Comparison of ENCODE assay signal across 15 cellular contexts in genomic region chr7:107865956-107866775, GRCh38. TPM values are rescaled to one million over a fixed set of nuclear protein-coding genes. Genes with fewer than 3 reads are reported as not detected.
DNase-seq lines count a peak whose midpoint lies in the region; ATAC-seq and TF ChIP-seq lines count a peak whose summit lies in the region.
"Had no signal": no experiment of that assay in that cellular context is flagged by ENCODE, and none has a peak within 500 bp of the region (broad histone marks: within the 10 kb centered on the region; RNA-seq: fewer than 3 reads in every experiment).

No MANE protein-coding gene starts in this region.

- H3K9me3 Mint-ChIP-seq in activated naive CD4-positive, alpha-beta T cell treated with anti-CD3 and anti-CD28 coated beads, Interleukin-2, amount 10 ng/mL, durations not matched to agents 7 days and 5 days = no peaks in the 10 kb centered on the region
- no peaks in the 10 kb centered on the region for H3K9me3 Mint-ChIP-seq in stimulated activated effector memory CD8-positive, alpha-beta T cell treated with anti-CD3 and anti-CD28 coated beads, Interleukin-12 subunit alpha, Interleukin-12 subunit beta, amount 100 ng/mL, for 72 hours
- H3K9me3 Mint-ChIP-seq: H9; stimulated activated naive B cell treated with anti-CD40 and anti-IgM and Interleukin-4, amounts not matched to agents 10 μg/mL and 1 μg/mL and 100 μg/mL, for 72 hours had no signal

- TF ChIP-seq POLR2A in esophagus squamous epithelium (IDR thresholded peaks at IDR 0.05) = no peak

- CTCF ChIA-PET in activated naive CD4-positive, alpha-beta T cell treated with anti-CD3 and anti-CD28 coated beads, Interleukin-2, amount 10 ng/mL, durations not matched to agents 7 days and 5 days (lab: Charles Lee) = interaction anchor here (1.6 kb wide), 1 partner anchor 13 kb away, joined by 3 read pairs; no protein-coding TSS in a partner anchor

- H3K9me3 ChIP-seq in RWPE2 (ENCODE audit: severe bottlenecking) (no peaks in the 10 kb centered on the region), esophagus squamous epithelium (no peaks in the 10 kb centered on the region)
- H3K9me3 ChIP-seq: uterus had no signal

- peak overlapping the region; percentile 2 for H3K27ac Mint-ChIP-seq in activated naive CD4-positive, alpha-beta T cell treated with anti-CD3 and anti-CD28 coated beads, Interleukin-2, amount 10 ng/mL, durations not matched to agents 7 days and 5 days
- H3K27ac Mint-ChIP-seq in stimulated activated effector memory CD8-positive, alpha-beta T cell treated with anti-CD3 and anti-CD28 coated beads, Interleukin-12 subunit alpha, Interleukin-12 subunit beta, amount 100 ng/mL, for 72 hours = peak overlapping the region; percentile 95
- H3K27ac Mint-ChIP-seq: H9; stimulated activated naive B cell treated with anti-CD40 and anti-IgM and Interleukin-4, amounts not matched to agents 10 μg/mL and 1 μg/mL and 100 μg/mL, for 72 hours had no signal

- peaks cover 19% of the 10 kb centered on the region for H3K4me1 Mint-ChIP-seq in activated naive CD4-positive, alpha-beta T cell treated with anti-CD3 and anti-CD28 coated beads, Interleukin-2, amount 10 ng/mL, durations not matched to agents 7 days and 5 days
- H3K4me1 Mint-ChIP-seq in stimulated activated effector memory CD8-positive, alpha-beta T cell treated with anti-CD3 and anti-CD28 coated beads, Interleukin-12 subunit alpha, Interleukin-12 subunit beta, amount 100 ng/mL, for 72 hours = peaks cover 42% of the 10 kb centered on the region
- H3K4me1 Mint-ChIP-seq: H9; stimulated activated naive B cell treated with anti-CD40 and anti-IgM and Interleukin-4, amounts not matched to agents 10 μg/mL and 1 μg/mL and 100 μg/mL, for 72 hours had no signal

- H3K4me1 ChIP-seq in RWPE2 (ENCODE audit: insufficient read depth, poor library complexity, severe bottlenecking) (peaks cover 12% of the 10 kb centered on the region), esophagus squamous epithelium (no peaks in the 10 kb centered on the region)
- H3K4me1 ChIP-seq: uterus had no signal

- no peaks in the 10 kb centered on the region for H3K36me3 Mint-ChIP-seq in activated naive CD4-positive, alpha-beta T cell treated with anti-CD3 and anti-CD28 coated beads, Interleukin-2, amount 10 ng/mL, durations not matched to agents 7 days and 5 days
- peaks cover 7% of the 10 kb centered on the region for H3K36me3 Mint-ChIP-seq in stimulated activated effector memory CD8-positive, alpha-beta T cell treated with anti-CD3 and anti-CD28 coated beads, Interleukin-12 subunit alpha, Interleukin-12 subunit beta, amount 100 ng/mL, for 72 hours
- H3K36me3 Mint-ChIP-seq: stimulated activated naive B cell treated with anti-CD40 and anti-IgM and Interleukin-4, amounts not matched to agents 10 μg/mL and 1 μg/mL and 100 μg/mL, for 72 hours had no signal

- intact Hi-C loops in esophagus squamous epithelium (cut with DNase I) = loop anchor here (10.0 kb wide), 1 partner anchor 401 kb away; no protein-coding TSS in a partner anchor

- H3K27me3 ChIP-seq in RWPE2 (ENCODE audit: insufficient read depth, poor library complexity, severe bottlenecking) (no peaks in the 10 kb centered on the region), esophagus squamous epithelium (peaks cover 0 to 12% (median 0%) of the 10 kb centered on the region in 4 donors)
- H3K27me3 ChIP-seq: uterus had no signal

- H3K36me3 ChIP-seq in RWPE2 (ENCODE audit: low read depth) = no peaks in the 10 kb centered on the region
- H3K36me3 ChIP-seq in esophagus squamous epithelium = no peaks in the 10 kb centered on the region
- H3K36me3 ChIP-seq: uterus had no signal

- no peak overlapping the region for H3K4me3 ChIP-seq in RWPE2 (ENCODE audit: severe bottlenecking)
- no peak overlapping the region for H3K4me3 ChIP-seq in esophagus squamous epithelium
- H3K4me3 ChIP-seq: hepatocyte, uterus had no signal

- peaks cover 23% of the 10 kb centered on the region for H3K27me3 Mint-ChIP-seq in activated naive CD4-positive, alpha-beta T cell treated with anti-CD3 and anti-CD28 coated beads, Interleukin-2, amount 10 ng/mL, durations not matched to agents 7 days and 5 days

- ATAC-seq in RWPE2 (ENCODE audit: low read depth) = peak; percentile 67
- ATAC-seq in stimulated activated effector memory CD8-positive, alpha-beta T cell treated with anti-CD3 and anti-CD28 coated beads, Interleukin-12 subunit alpha, Interleukin-12 subunit beta, amount 100 ng/mL, for 72 hours = peak; percentile 90
- ATAC-seq: left colon; stimulated activated naive B cell treated with anti-CD40 and anti-IgM and Interleukin-4, amounts not matched to agents 10 μg/mL and 1 μg/mL and 100 μg/mL, for 72 hours had no signal

- no peak for TF ChIP-seq CTCF in RWPE2 (IDR thresholded peaks at IDR 0.05; ENCODE audit: poor library complexity, severe bottlenecking)
- TF ChIP-seq CTCF in esophagus squamous epithelium (IDR thresholded peaks at IDR 0.05) = no peak

- no peak for DNase-seq in activated naive CD4-positive, alpha-beta T cell treated with anti-CD3 and anti-CD28 coated beads, Interleukin-2, amount 10 ng/mL, durations not matched to agents 7 days and 5 days
- no peak for DNase-seq in activated naive CD4-positive, alpha-beta T cell treated with Interleukin-2 at 50 U/mL for 16 hours
- DNase-seq in RWPE2 (ENCODE audit: low spot score) = no peak
- peak; percentile 13 for DNase-seq in astrocyte of the hippocampus (ENCODE audit: low read depth, low spot score)
- no peak for DNase-seq in stimulated activated effector memory CD8-positive, alpha-beta T cell treated with anti-CD3 and anti-CD28 coated beads, Interleukin-12 subunit alpha, Interleukin-12 subunit beta, amount 100 ng/mL, for 72 hours (ENCODE audit: low spot score in 2 of 2)
- DNase-seq in COLO829 (ENCODE audit: low spot score) = no peak
- DNase-seq in esophagus squamous epithelium (lab: John Stamatoyannopoulos, UW) = no peak
- DNase-seq in SW480 (ENCODE audit: low spot score) = no peak
- DNase-seq: H9; left colon; NCI-H1694; NCI-H446 treated with DMSO at 0.1 percent for 48 hours; stimulated activated naive B cell treated with anti-CD40 and anti-IgM and Interleukin-4, amounts not matched to agents 10 μg/mL and 1 μg/mL and 100 μg/mL, for 72 hours; uterus had no signal

- no peak overlapping the region for H3K4me3 Mint-ChIP-seq in activated naive CD4-positive, alpha-beta T cell treated with anti-CD3 and anti-CD28 coated beads, Interleukin-2, amount 10 ng/mL, durations not matched to agents 7 days and 5 days
- H3K4me3 Mint-ChIP-seq in stimulated activated effector memory CD8-positive, alpha-beta T cell treated with anti-CD3 and anti-CD28 coated beads, Interleukin-12 subunit alpha, Interleukin-12 subunit beta, amount 100 ng/mL, for 72 hours = peak overlapping the region; percentile 30
- H3K4me3 Mint-ChIP-seq: H9; stimulated activated naive B cell treated with anti-CD40 and anti-IgM and Interleukin-4, amounts not matched to agents 10 μg/mL and 1 μg/mL and 100 μg/mL, for 72 hours had no signal

- H3K27ac ChIP-seq in RWPE2 (ENCODE audit: poor library complexity, severe bottlenecking) (no peak overlapping the region), esophagus squamous epithelium (no peak overlapping the region)
- H3K27ac ChIP-seq: hepatocyte, uterus had no signal

- WGBS in esophagus squamous epithelium, 2 donors = 70 to 94% methylated on average over 1 of the region's 1 CpG

RNA-seq across cellular contexts. Expression of gene DLD, which starts 24.8 kb away (rescaled TPM):
- total RNA-seq in esophagus squamous epithelium = 100 to 1,000 TPM in 1 of 4 donors, 10 to 100 TPM in 3; 48.6 to 132 (median 72.7) TPM
